ENCODE assay signal across 1 cellular context in the genomic region with DNA sequence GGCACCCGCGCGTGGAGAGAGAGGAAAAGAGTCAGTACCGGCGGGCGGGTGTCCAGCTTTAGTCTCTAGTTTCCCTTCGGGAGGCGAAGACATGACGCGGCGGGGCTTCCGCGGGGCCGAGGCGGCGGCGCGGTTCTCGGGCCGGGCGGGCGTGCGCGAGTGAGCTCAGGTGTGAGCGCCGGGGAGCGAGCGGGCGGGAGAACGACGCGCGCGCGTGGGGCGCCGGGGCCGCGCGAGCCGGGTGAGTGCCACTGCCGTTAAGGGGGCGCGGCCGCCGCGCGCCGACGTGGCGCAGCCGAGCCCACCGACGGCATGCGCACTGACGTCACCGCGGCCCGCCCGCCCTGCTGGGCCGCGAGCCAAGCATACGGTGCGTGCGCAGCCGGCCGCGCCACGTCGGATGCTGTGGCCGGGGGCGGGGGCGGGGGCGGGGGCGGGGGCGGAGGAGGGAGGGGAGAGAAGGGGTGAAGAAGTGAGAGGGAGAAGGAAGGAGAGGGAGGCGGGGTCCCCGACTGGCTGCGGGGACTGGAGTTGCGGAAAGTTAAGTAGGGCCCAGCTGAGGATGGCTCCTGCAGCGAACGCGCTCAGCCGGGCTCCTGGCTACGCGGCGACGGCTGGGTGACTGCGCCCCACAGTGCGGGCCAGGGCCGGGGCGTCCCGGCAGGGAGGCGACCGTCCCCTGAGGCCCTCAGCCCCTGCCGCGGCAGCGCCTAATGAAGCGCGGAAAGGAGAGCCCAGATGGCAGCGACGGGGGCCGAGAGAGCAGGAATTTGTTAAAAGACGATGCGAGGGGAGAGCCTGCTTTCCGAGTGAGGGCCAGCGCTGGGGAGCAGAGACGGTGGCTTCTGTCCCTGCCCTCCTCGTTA.
TF ChIP-seq lines count a peak whose summit lies in the region.

A gene with protein sequence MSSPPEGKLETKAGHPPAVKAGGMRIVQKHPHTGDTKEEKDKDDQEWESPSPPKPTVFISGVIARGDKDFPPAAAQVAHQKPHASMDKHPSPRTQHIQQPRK (minus strand): TSS at position 259 of the 866 bp plus-strand sequence. CDS start 166 bp downstream, at position 93.

TF ChIP-seq in K562, 482 proteins besides CTCF, POLR2A, EP300 and RAD21 (continued from another document and continues in another):
- TF ChIP-seq, protein P1, sequence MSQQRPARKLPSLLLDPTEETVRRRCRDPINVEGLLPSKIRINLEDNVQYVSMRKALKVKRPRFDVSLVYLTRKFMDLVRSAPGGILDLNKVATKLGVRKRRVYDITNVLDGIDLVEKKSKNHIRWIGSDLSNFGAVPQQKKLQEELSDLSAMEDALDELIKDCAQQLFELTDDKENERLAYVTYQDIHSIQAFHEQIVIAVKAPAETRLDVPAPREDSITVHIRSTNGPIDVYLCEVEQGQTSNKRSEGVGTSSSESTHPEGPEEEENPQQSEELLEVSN (IDR thresholded peaks at IDR 0.05; ENCODE audit: borderline replicate concordance in 1 of 2, extremely low read depth in 1 of 2, insufficient read depth in 1 of 2, insufficient read length in 1 of 2, low read depth in 1 of 2, low read length in 1 of 2, poor library complexity in 1 of 2, severe bottlenecking in 1 of 2) = peak; percentile 20 to 73
- TF ChIP-seq, protein P2, sequence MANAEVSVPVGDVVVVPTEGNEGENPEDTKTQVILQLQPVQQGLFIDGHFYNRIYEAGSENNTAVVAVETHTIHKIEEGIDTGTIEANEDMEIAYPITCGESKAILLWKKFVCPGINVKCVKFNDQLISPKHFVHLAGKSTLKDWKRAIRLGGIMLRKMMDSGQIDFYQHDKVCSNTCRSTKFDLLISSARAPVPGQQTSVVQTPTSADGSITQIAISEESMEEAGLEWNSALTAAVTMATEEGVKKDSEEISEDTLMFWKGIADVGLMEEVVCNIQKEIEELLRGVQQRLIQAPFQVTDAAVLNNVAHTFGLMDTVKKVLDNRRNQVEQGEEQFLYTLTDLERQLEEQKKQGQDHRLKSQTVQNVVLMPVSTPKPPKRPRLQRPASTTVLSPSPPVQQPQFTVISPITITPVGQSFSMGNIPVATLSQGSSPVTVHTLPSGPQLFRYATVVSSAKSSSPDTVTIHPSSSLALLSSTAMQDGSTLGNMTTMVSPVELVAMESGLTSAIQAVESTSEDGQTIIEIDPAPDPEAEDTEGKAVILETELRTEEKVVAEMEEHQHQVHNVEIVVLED (CRISPR knock-in tag; IDR thresholded peaks at IDR 0.05) = peak; percentile 98
- TF ChIP-seq NFIX (CRISPR knock-in tag; IDR thresholded peaks at IDR 0.05; ENCODE audit: low read depth) = no peak
- TF ChIP-seq, protein P3, sequence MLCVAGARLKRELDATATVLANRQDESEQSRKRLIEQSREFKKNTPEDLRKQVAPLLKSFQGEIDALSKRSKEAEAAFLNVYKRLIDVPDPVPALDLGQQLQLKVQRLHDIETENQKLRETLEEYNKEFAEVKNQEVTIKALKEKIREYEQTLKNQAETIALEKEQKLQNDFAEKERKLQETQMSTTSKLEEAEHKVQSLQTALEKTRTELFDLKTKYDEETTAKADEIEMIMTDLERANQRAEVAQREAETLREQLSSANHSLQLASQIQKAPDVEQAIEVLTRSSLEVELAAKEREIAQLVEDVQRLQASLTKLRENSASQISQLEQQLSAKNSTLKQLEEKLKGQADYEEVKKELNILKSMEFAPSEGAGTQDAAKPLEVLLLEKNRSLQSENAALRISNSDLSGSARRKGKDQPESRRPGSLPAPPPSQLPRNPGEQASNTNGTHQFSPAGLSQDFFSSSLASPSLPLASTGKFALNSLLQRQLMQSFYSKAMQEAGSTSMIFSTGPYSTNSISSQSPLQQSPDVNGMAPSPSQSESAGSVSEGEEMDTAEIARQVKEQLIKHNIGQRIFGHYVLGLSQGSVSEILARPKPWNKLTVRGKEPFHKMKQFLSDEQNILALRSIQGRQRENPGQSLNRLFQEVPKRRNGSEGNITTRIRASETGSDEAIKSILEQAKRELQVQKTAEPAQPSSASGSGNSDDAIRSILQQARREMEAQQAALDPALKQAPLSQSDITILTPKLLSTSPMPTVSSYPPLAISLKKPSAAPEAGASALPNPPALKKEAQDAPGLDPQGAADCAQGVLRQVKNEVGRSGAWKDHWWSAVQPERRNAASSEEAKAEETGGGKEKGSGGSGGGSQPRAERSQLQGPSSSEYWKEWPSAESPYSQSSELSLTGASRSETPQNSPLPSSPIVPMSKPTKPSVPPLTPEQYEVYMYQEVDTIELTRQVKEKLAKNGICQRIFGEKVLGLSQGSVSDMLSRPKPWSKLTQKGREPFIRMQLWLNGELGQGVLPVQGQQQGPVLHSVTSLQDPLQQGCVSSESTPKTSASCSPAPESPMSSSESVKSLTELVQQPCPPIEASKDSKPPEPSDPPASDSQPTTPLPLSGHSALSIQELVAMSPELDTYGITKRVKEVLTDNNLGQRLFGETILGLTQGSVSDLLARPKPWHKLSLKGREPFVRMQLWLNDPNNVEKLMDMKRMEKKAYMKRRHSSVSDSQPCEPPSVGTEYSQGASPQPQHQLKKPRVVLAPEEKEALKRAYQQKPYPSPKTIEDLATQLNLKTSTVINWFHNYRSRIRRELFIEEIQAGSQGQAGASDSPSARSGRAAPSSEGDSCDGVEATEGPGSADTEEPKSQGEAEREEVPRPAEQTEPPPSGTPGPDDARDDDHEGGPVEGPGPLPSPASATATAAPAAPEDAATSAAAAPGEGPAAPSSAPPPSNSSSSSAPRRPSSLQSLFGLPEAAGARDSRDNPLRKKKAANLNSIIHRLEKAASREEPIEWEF (CRISPR knock-in tag; IDR thresholded peaks at IDR 0.05) = no peak
- peak; percentile 80; the same call in 1 of the 2 replicates for TF ChIP-seq CTBP1 (IDR thresholded peaks at IDR 0.05; ENCODE audit: borderline replicate concordance)
- TF ChIP-seq CHD1 (IDR thresholded peaks at IDR 0.05; ENCODE audit: low read length) = no peak
- no peak for TF ChIP-seq RFX1 (IDR thresholded peaks at IDR 0.05)
- 0 out of 2 replicates have a peak, but pooled peaks have one; percentile 37 for TF ChIP-seq POLR2AphosphoS5 (IDR thresholded peaks at IDR 0.05; ENCODE audit: control insufficient read depth, insufficient read depth, low read depth, low read length)
- no peak for TF ChIP-seq RBM15 (IDR thresholded peaks at IDR 0.05; ENCODE audit: insufficient read depth, low read length)
- TF ChIP-seq, protein P4, sequence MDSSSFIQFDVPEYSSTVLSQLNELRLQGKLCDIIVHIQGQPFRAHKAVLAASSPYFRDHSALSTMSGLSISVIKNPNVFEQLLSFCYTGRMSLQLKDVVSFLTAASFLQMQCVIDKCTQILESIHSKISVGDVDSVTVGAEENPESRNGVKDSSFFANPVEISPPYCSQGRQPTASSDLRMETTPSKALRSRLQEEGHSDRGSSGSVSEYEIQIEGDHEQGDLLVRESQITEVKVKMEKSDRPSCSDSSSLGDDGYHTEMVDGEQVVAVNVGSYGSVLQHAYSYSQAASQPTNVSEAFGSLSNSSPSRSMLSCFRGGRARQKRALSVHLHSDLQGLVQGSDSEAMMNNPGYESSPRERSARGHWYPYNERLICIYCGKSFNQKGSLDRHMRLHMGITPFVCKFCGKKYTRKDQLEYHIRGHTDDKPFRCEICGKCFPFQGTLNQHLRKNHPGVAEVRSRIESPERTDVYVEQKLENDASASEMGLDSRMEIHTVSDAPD (CRISPR knock-in tag; IDR thresholded peaks at IDR 0.05) = no peak
- TF ChIP-seq SMARCC2 (IDR thresholded peaks at IDR 0.05; ENCODE audit: low read depth) = no peak
- no peak for TF ChIP-seq XRCC3 (IDR thresholded peaks at IDR 0.05)
- no peak for TF ChIP-seq BDP1 (IDR thresholded peaks at IDR 0.05; ENCODE audit: insufficient read depth, insufficient read length)
- no peak for TF ChIP-seq BRD9 (IDR thresholded peaks at IDR 0.05; ENCODE audit: low read depth, partially characterized antibody)
- peak; percentile 66; the same call in 1 of the 2 replicates for TF ChIP-seq CBX1 (IDR thresholded peaks at IDR 0.05; ENCODE audit: low read depth)
- no peak for TF ChIP-seq ZNF444 (CRISPR knock-in tag; IDR thresholded peaks at IDR 0.05)
- 0 out of 2 replicates have a peak, but pooled peaks have one; percentile 20 for TF ChIP-seq GTF2E2 (tag; IDR thresholded peaks at IDR 0.05)
- no peak; the same call in 1 of the 2 replicates for TF ChIP-seq EP400 (IDR thresholded peaks at IDR 0.05)
- TF ChIP-seq NELFE (IDR thresholded peaks at IDR 0.05; ENCODE audit: insufficient read depth, insufficient read length) = no peak
- peak; percentile 67; the same call in 1 of the 2 replicates for TF ChIP-seq NFRKB (IDR thresholded peaks at IDR 0.05; ENCODE audit: low read depth)
- TF ChIP-seq ZBTB1 (CRISPR knock-in tag; IDR thresholded peaks at IDR 0.05; ENCODE audit: borderline replicate concordance, low read depth) = no peak
- no peak for TF ChIP-seq HDGF (IDR thresholded peaks at IDR 0.05)
- TF ChIP-seq POU5F1 (IDR thresholded peaks at IDR 0.05; ENCODE audit: borderline replicate concordance, low read depth, low read length, partially characterized antibody) = no peak
- TF ChIP-seq NFE2L1 (tag; IDR thresholded peaks at IDR 0.05; ENCODE audit: borderline replicate concordance, low read depth) = no peak
- no peak for TF ChIP-seq MAFF (IDR thresholded peaks at IDR 0.05; ENCODE audit: low read length)
- no peak for TF ChIP-seq RBM17 (IDR thresholded peaks at IDR 0.05; ENCODE audit: borderline replicate concordance, low read depth, low read length)
- TF ChIP-seq CCNT2 (IDR thresholded peaks at IDR 0.05; ENCODE audit: borderline replicate concordance, extremely low read depth, insufficient read length, low read depth, low read length) = peak; percentile 80
- TF ChIP-seq, protein P5, sequence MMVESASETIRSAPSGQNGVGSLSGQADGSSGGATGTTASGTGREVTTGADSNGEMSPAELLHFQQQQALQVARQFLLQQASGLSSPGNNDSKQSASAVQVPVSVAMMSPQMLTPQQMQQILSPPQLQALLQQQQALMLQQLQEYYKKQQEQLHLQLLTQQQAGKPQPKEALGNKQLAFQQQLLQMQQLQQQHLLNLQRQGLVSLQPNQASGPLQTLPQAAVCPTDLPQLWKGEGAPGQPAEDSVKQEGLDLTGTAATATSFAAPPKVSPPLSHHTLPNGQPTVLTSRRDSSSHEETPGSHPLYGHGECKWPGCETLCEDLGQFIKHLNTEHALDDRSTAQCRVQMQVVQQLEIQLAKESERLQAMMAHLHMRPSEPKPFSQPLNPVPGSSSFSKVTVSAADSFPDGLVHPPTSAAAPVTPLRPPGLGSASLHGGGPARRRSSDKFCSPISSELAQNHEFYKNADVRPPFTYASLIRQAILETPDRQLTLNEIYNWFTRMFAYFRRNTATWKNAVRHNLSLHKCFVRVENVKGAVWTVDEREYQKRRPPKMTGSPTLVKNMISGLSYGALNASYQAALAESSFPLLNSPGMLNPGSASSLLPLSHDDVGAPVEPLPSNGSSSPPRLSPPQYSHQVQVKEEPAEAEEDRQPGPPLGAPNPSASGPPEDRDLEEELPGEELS (CRISPR knock-in tag; IDR thresholded peaks at IDR 0.05; ENCODE audit: borderline replicate concordance) = no peak
- no peak for TF ChIP-seq RBM22 (IDR thresholded peaks at IDR 0.05; ENCODE audit: low read depth, low read length, poor library complexity, severe bottlenecking)
- no peak for TF ChIP-seq ZNF165 (CRISPR knock-in tag; IDR thresholded peaks at IDR 0.05; ENCODE audit: borderline replicate concordance)
- no peak for TF ChIP-seq NR4A1 (CRISPR knock-in tag; IDR thresholded peaks at IDR 0.05)
- no peak for TF ChIP-seq NR4A1 (tag; IDR thresholded peaks at IDR 0.05)
- TF ChIP-seq FOXK2 (conservative IDR thresholded peaks at IDR 0.05 in 1 of 2, IDR thresholded peaks at IDR 0.05 in 1 of 2; ENCODE audit: low read depth in 2 of 2) = no peak
- TF ChIP-seq, protein P6, sequence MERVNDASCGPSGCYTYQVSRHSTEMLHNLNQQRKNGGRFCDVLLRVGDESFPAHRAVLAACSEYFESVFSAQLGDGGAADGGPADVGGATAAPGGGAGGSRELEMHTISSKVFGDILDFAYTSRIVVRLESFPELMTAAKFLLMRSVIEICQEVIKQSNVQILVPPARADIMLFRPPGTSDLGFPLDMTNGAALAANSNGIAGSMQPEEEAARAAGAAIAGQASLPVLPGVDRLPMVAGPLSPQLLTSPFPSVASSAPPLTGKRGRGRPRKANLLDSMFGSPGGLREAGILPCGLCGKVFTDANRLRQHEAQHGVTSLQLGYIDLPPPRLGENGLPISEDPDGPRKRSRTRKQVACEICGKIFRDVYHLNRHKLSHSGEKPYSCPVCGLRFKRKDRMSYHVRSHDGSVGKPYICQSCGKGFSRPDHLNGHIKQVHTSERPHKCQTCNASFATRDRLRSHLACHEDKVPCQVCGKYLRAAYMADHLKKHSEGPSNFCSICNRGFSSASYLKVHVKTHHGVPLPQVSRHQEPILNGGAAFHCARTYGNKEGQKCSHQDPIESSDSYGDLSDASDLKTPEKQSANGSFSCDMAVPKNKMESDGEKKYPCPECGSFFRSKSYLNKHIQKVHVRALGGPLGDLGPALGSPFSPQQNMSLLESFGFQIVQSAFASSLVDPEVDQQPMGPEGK (CRISPR knock-in tag; IDR thresholded peaks at IDR 0.05; ENCODE audit: borderline replicate concordance) = no peak
- TF ChIP-seq CBX8 (IDR thresholded peaks at IDR 0.05; ENCODE audit: borderline replicate concordance, extremely low read depth, low read depth, low read length, poor library complexity, severe bottlenecking) = no peak
- no peak for TF ChIP-seq HNRNPL (IDR thresholded peaks at IDR 0.05; ENCODE audit: low read depth, low read length)
- no peak for TF ChIP-seq CBFA2T2 (conservative IDR thresholded peaks at IDR 0.05)
- no peak for TF ChIP-seq CHD2 (IDR thresholded peaks at IDR 0.05; ENCODE audit: low read depth, low read length)
- TF ChIP-seq IRF2 (CRISPR knock-in tag; IDR thresholded peaks at IDR 0.05) = no peak
- TF ChIP-seq, protein P7, sequence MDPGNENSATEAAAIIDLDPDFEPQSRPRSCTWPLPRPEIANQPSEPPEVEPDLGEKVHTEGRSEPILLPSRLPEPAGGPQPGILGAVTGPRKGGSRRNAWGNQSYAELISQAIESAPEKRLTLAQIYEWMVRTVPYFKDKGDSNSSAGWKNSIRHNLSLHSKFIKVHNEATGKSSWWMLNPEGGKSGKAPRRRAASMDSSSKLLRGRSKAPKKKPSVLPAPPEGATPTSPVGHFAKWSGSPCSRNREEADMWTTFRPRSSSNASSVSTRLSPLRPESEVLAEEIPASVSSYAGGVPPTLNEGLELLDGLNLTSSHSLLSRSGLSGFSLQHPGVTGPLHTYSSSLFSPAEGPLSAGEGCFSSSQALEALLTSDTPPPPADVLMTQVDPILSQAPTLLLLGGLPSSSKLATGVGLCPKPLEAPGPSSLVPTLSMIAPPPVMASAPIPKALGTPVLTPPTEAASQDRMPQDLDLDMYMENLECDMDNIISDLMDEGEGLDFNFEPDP (CRISPR knock-in tag; IDR thresholded peaks at IDR 0.05) = no peak
